ENCODE assay signal across 10 cellular contexts in genomic region chr6:119076966-119077642, GRCh38. TPM values are rescaled to one million over a fixed set of nuclear protein-coding genes. Genes with fewer than 3 reads are reported as not detected.
DNase-seq lines count a peak whose midpoint lies in the region; ATAC-seq and TF ChIP-seq lines count a peak whose summit lies in the region.
"Had no signal": no experiment of that assay in that cellular context is flagged by ENCODE, and none has a peak within 500 bp of the region (broad histone marks: within the 10 kb centered on the region; RNA-seq: fewer than 3 reads in every experiment).

No MANE protein-coding gene starts in this region.

- WGBS in mesendoderm (ENCODE audit: extremely low coverage, insufficient coverage, low lambda C conversion rate): 100% methylated on average over 1 of the region's 6 CpGs
- 45 to 48% methylated on average over 6 of the region's 6 CpGs for WGBS in tibial nerve, 2 donors

- H3K36me3 ChIP-seq in ascending aorta (no peaks in the 10 kb centered on the region), mesendoderm (ENCODE audit: control insufficient read depth, insufficient read depth, low read length) (no peaks in the 10 kb centered on the region), tibial nerve (no peaks in the 10 kb centered on the region)

- no peak for DNase-seq in activated T-cell treated with anti-CD3 and anti-CD28 coated beads, Interleukin-2, amount 50 U/mL, for 24 hours
- no peak for DNase-seq in activated T-cell treated with anti-CD3 and anti-CD28 coated beads, Interleukin-2, amount 50 U/mL, for 1 hour
- no peak for DNase-seq in ascending aorta (ENCODE audit: low spot score in 2 of 2)
- no peak for DNase-seq in mesendoderm
- DNase-seq in tibial nerve (ENCODE audit: low spot score in 2 of 2): no peak
- no peak for DNase-seq in COLO668 (lab: John Stamatoyannopoulos, UW; ENCODE audit: unreplicated experiment)
- DNase-seq: cortex of kidney had no signal

- no peak for TF ChIP-seq EP300 in tibial nerve (IDR thresholded peaks at IDR 0.05)

- no peak overlapping the region for H3K23ac ChIP-seq in mesendoderm (ENCODE audit: low read length)

- no peak overlapping the region for H4K5ac ChIP-seq in mesendoderm (ENCODE audit: low read length)

- H3K79me2 ChIP-seq in mesendoderm (ENCODE audit: control insufficient read depth, insufficient read depth, low read length): no peaks in the 10 kb centered on the region

- H3K27me3 ChIP-seq in ascending aorta: no peaks in the 10 kb centered on the region
- no peaks in the 10 kb centered on the region for H3K27me3 ChIP-seq in mesendoderm (ENCODE audit: insufficient read depth, low read length, poor library complexity)
- H3K27me3 ChIP-seq in tibial nerve: no peaks in the 10 kb centered on the region

- peak overlapping the region; percentile 79 for H3K4me3 Mint-ChIP-seq in activated T-cell treated with anti-CD3 and anti-CD28 coated beads, Interleukin-2, amount 50 U/mL, for 24 hours

- H3K27ac ChIP-seq in ascending aorta: no peak overlapping the region
- no peak overlapping the region for H3K27ac ChIP-seq in mesendoderm (ENCODE audit: low read depth, low read length)
- H3K27ac ChIP-seq in tibial nerve: peak overlapping the region in 3 of 4 donors; percentile 5 to 93 (median 74)

- no peaks in the 10 kb centered on the region for H3K9me3 ChIP-seq in ascending aorta
- no peaks in the 10 kb centered on the region for H3K9me3 ChIP-seq in tibial nerve

- no peaks in the 10 kb centered on the region for H3K9me3 Mint-ChIP-seq in activated T-cell treated with anti-CD3 and anti-CD28 coated beads, Interleukin-2, amount 50 U/mL, for 24 hours

- H3K4me3 ChIP-seq in ascending aorta (peak overlapping the region; percentile 82 to 90), mesendoderm (ENCODE audit: low read length) (no peak overlapping the region), tibial nerve (peak overlapping the region in 2 of 4 donors; percentile 75 to 90)

- H3K36me3 Mint-ChIP-seq in activated T-cell treated with anti-CD3 and anti-CD28 coated beads, Interleukin-2, amount 50 U/mL, for 24 hours (ENCODE audit: low read depth): peaks cover 7% of the 10 kb centered on the region

- H2BK15ac ChIP-seq in mesendoderm (replicated peaks; ENCODE audit: low read depth): no peak overlapping the region

- H3K4me1 Mint-ChIP-seq in activated T-cell treated with anti-CD3 and anti-CD28 coated beads, Interleukin-2, amount 50 U/mL, for 24 hours (ENCODE audit: low read depth): peaks cover 63% of the 10 kb centered on the region

- no peak overlapping the region for H3K4ac ChIP-seq in mesendoderm (ENCODE audit: low read depth, low read length)

- peak overlapping the region; percentile 62 for H3K9ac ChIP-seq in mesendoderm (ENCODE audit: low read length)

- no peak overlapping the region for H2BK120ac ChIP-seq in mesendoderm (ENCODE audit: low read depth, low read length)

- no peaks in the 10 kb centered on the region for H3K79me1 ChIP-seq in mesendoderm (ENCODE audit: low read length)

- ATAC-seq in HG03095 (IDR thresholded peaks at IDR 0.05; ENCODE audit: unreplicated experiment) (no peak), GM19455 (IDR thresholded peaks at IDR 0.05; ENCODE audit: unreplicated experiment) (no peak)

- peak overlapping the region; percentile 91 for H3K27ac Mint-ChIP-seq in activated T-cell treated with anti-CD3 and anti-CD28 coated beads, Interleukin-2, amount 50 U/mL, for 24 hours

- H3K18ac ChIP-seq in mesendoderm (ENCODE audit: low read length): no peak overlapping the region

- intact Hi-C loops in ascending aorta (cut with DNase I): no loop called here

- TF ChIP-seq CTCF in ascending aorta (IDR thresholded peaks at IDR 0.05) (no peak), tibial nerve (IDR thresholded peaks at IDR 0.05) (no peak)

- no peaks in the 10 kb centered on the region for H3K27me3 Mint-ChIP-seq in activated T-cell treated with anti-CD3 and anti-CD28 coated beads, Interleukin-2, amount 50 U/mL, for 24 hours

- H3K4me2 ChIP-seq in mesendoderm (ENCODE audit: low read length): peak overlapping the region; percentile 35

- H4K8ac ChIP-seq in mesendoderm (ENCODE audit: low read depth, low read length): no peak overlapping the region

- no peak for TF ChIP-seq POLR2A in tibial nerve (IDR thresholded peaks at IDR 0.05)

- H3K4me1 ChIP-seq in ascending aorta (no peaks in the 10 kb centered on the region), mesendoderm (ENCODE audit: control insufficient read depth, low read depth, low read length) (peaks cover 2% of the 10 kb centered on the region), tibial nerve (peaks cover 0 to 28% (median 5%) of the 10 kb centered on the region in 4 donors)

- no peak overlapping the region for H2AK5ac ChIP-seq in mesendoderm (ENCODE audit: low read length)

- H2BK5ac ChIP-seq in mesendoderm (ENCODE audit: low read length): no peak overlapping the region

- peak overlapping the region; percentile 84 for H3K56ac ChIP-seq in mesendoderm (ENCODE audit: low read length)

RNA-seq across cellular contexts. Expression of gene FAM184A, which starts 1.4 kb away (rescaled TPM):
- total RNA-seq in ascending aorta (3.1 TPM), tibial nerve (10 to 100 TPM in 2 of 4 donors, 1 to 10 TPM in 2; 3.6 to 11.2 (median 8.3) TPM)
- 6.2 TPM for polyA plus RNA-seq in mesendoderm (2013, experiment 1 of 2)
- polyA plus RNA-seq in mesendoderm (2013, experiment 2 of 2): 8.5 TPM
- total RNA-seq: HT-29 had no signal

Comparison
In these comparisons a context has a peak if more than half of its experiments do, and no peak if none do; other contexts are left out.
1. H3K27ac ChIP-seq: peak in tibial nerve (3 of 4); none in ascending aorta (0 of 2) and mesendoderm (single experiment).